Comparison of ENCODE assay signal across 23 cellular contexts in the genomic region with DNA sequence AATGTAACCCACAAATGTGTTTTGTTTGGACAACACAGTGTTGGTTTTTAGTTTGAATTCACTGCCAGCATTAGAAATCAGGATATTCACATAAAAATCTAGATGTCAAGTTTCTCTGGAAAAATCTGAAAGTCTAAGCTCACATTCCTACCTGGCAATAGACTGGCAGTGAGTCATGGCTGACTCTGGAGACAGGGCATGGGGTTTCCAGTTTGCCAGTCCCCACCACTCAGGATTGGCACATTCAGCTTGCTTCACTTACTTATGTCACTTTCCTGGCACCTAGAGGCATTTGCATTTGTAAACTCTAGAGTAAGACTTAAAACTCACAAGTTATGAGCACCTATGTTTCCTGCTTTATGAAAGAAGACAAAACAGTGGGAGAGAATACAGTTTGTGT. TPM values are rescaled to one million over a fixed set of nuclear protein-coding genes. Genes with fewer than 3 reads are reported as not detected.
DNase-seq lines count a peak whose midpoint lies in the region; ATAC-seq, FAIRE-seq and TF ChIP-seq lines count a peak whose summit lies in the region.
"Had no signal": no experiment of that assay in that cellular context is flagged by ENCODE, and none has a peak within 500 bp of the region (broad histone marks: within the 10 kb centered on the region; RNA-seq: fewer than 3 reads in every experiment).

No MANE protein-coding gene starts in this region.

- H3K4me1 ChIP-seq in right lobe of liver = peaks cover 0 to 27% (median 3%) of the 10 kb centered on the region in 4 donors
- H3K4me1 ChIP-seq: BE2C had no signal

- no peaks in the 10 kb centered on the region for H3K27me3 ChIP-seq in MG63
- H3K27me3 ChIP-seq in bronchial epithelial cell (ENCODE audit: control insufficient read depth, insufficient read depth, low read length) = no peaks in the 10 kb centered on the region
- no peaks in the 10 kb centered on the region for H3K27me3 ChIP-seq in right lobe of liver

- ATAC-seq in right lobe of liver (peak in 3 of 4 donors; percentile 29 to 83 (median 45)), HG02870 (IDR thresholded peaks at IDR 0.05; ENCODE audit: unreplicated experiment) (no peak)
- ATAC-seq: A549, GM12878 had no signal

- H3K4me3 ChIP-seq in MG63 (no peak overlapping the region), bronchial epithelial cell (ENCODE audit: low read depth, low read length) (no peak overlapping the region), right lobe of liver (no peak overlapping the region)
- H3K4me3 ChIP-seq: A549, GM12878, SK-N-MC had no signal

- no peak for FAIRE-seq in bronchial epithelial cell (lab: Jason Lieb, UNC)
- FAIRE-seq: A549, D721Med, GM12878, RCC 7860 had no signal

- no peak for TF ChIP-seq POLR2A in right lobe of liver (IDR thresholded peaks at IDR 0.05)

- H3K36me3 ChIP-seq in MG63 (no peaks in the 10 kb centered on the region), bronchial epithelial cell (ENCODE audit: control insufficient read depth, insufficient read depth, low read length) (no peaks in the 10 kb centered on the region), right lobe of liver (no peaks in the 10 kb centered on the region)
- H3K36me3 ChIP-seq: BE2C had no signal

- TF ChIP-seq CTCF in bronchial epithelial cell (IDR thresholded peaks at IDR 0.05; ENCODE audit: insufficient read depth, low read length, severe bottlenecking) (no peak), right lobe of liver (IDR thresholded peaks at IDR 0.05) (no peak)

- H3K27ac ChIP-seq in right lobe of liver = no peak overlapping the region
- H3K27ac ChIP-seq: A549, SK-N-MC had no signal

- DNase-seq in ELR (ENCODE audit: low read depth) = peak; percentile 22
- peak; percentile 87 for DNase-seq in MG63
- DNase-seq in bronchial epithelial cell (ENCODE audit: low read depth) = peak; percentile 73
- peak in 1 of 3 donors; percentile 51 for DNase-seq in right lobe of liver
- DNase-seq in NCI-H1417 (lab: John Stamatoyannopoulos, UW) = no peak
- DNase-seq in KG1 (lab: John Stamatoyannopoulos, UW) = no peak
- DNase-seq: BE2C, DMS53, HCEC 1CT, NCI-H1105, NCI-H1694, NCI-H2081, NCI-H2171, NCI-H446, NCI-H526, SHP77, SW 1271 had no signal

- intact Hi-C loops in right lobe of liver (cut with DNase I) = no loop called here

- 0 out of 2 replicates have a peak, but pooled peaks cover 2% of the 10 kb centered on the region for H3K9me3 ChIP-seq in MG63
- H3K9me3 ChIP-seq in right lobe of liver = no peaks in the 10 kb centered on the region
- H3K9me3 ChIP-seq: A549, BE2C had no signal

RNA-seq across cellular contexts. Expression of a gene that starts 19.1 kb away (rescaled TPM):
- 287 and 366 TPM in 2 replicates for total RNA-seq in MG63 (2014; rRNA removed; shearing (Covaris generic); ENCODE audit: low replicate concordance)
- total RNA-seq in bronchial epithelial cell (202 and 256 TPM in 2 replicates), right lobe of liver (100 to 1,000 TPM; 120 to 187 (median 151) TPM)

Comparison
In these comparisons a context has a peak if more than half of its experiments do, and no peak if none do; other contexts are left out.
1. DNase-seq: peak in ELR (single experiment), MG63 (single experiment) and bronchial epithelial cell (single experiment); none in NCI-H1417 (0 of 3) and KG1 (single experiment).